In genomic region chr19:12884926-12885748, GRCh38 we compare ENCODE assay signal across 8 cellular contexts. TPM values are rescaled to one million over a fixed set of nuclear protein-coding genes. Genes with fewer than 3 reads are reported as not detected.
A peak's percentile ranks its signal among the peaks of the same experiment; 100 is the strongest.
DNase-seq lines count a peak whose midpoint lies in the region; ATAC-seq and TF ChIP-seq lines count a peak whose summit lies in the region.

No MANE protein-coding gene starts in this region.

- H3K27me3 ChIP-seq in AG04450 (ENCODE audit: control insufficient read depth, insufficient read depth, low read length) (peaks cover 33% of the 10 kb centered on the region), esophagus (ENCODE audit: control insufficient read depth in 1 of 2, insufficient read depth in 2 of 2, low read length in 2 of 2) (no peaks in the 10 kb centered on the region)
- H3K27me3 ChIP-seq in naive thymus-derived CD4-positive, alpha-beta T cell (ENCODE audit: control insufficient read depth in 2 of 2, insufficient read depth in 2 of 2, low read length in 2 of 2), result no peaks in the 10 kb centered on the region

- DNase-seq in AG04450 (ENCODE audit: low read depth, low spot score) (no peak), NCI-H748 treated with DMSO at 0.1 percent for 48 hours (lab: John Stamatoyannopoulos, UW) (peak; percentile 66)
- peak; percentile 96 for DNase-seq in activated CD8-positive, alpha-beta memory T cell treated with anti-CD3 and anti-CD28 coated beads, Interleukin-2, amount 50 U/mL, for 48 hours
- peak; percentile 76 to 90 (median 88) for DNase-seq in naive thymus-derived CD4-positive, alpha-beta T cell
- DNase-seq in stimulated activated naive B cell treated with anti-CD40 and anti-IgM and Interleukin-4, amounts not matched to agents 10 μg/mL and 1 μg/mL and 100 μg/mL, for 72 hours, result peak; percentile 83

- peaks cover 0 to 6% (median 0%) of the 10 kb centered on the region in 5 donors for H3K27me3 Mint-ChIP-seq in naive thymus-derived CD4-positive, alpha-beta T cell
- H3K27me3 Mint-ChIP-seq in stimulated activated naive B cell treated with anti-CD40 and anti-IgM and Interleukin-4, amounts not matched to agents 10 μg/mL and 1 μg/mL and 100 μg/mL, for 72 hours, result no peaks in the 10 kb centered on the region

- CTCF ChIA-PET in AG04450 (lab: Charles Lee), result interaction anchor here (0.6 to 3.5 kb wide), 3 partner anchors 39 to 123 kb away, joined by 3 to 17 read pairs (median 6); no protein-coding TSS in a partner anchor
- CTCF ChIA-PET in naive thymus-derived CD4-positive, alpha-beta T cell (lab: Charles Lee), result interaction anchor here (0.6 to 5.9 kb wide), 17 partner anchors 9 to 588 kb away, joined by 3 to 42 read pairs (median 3); partner anchors contain the start of genes CALR, FARSA and SYCE2

- peaks cover 15 to 38% (median 28%) of the 10 kb centered on the region in 7 donors for H3K4me1 Mint-ChIP-seq in naive thymus-derived CD4-positive, alpha-beta T cell
- peaks cover 28 to 34% of the 10 kb centered on the region in 2 donors for H3K4me1 Mint-ChIP-seq in stimulated activated naive B cell treated with anti-CD40 and anti-IgM and Interleukin-4, amounts not matched to agents 10 μg/mL and 1 μg/mL and 100 μg/mL, for 72 hours

- H3K9me3 ChIP-seq in AG04450 (ENCODE audit: control insufficient read depth, insufficient read depth, low read length) (peaks cover 24% of the 10 kb centered on the region), esophagus (ENCODE audit: control insufficient read depth in 2 of 2, insufficient read depth in 1 of 2, low read depth in 1 of 2, low read length in 1 of 2) (peaks cover 0 to 14% of the 10 kb centered on the region in 2 donors)
- H3K9me3 ChIP-seq in naive thymus-derived CD4-positive, alpha-beta T cell (ENCODE audit: control insufficient read depth in 2 of 3, low read length in 3 of 3), result peaks cover 0 to 7% (median 0%) of the 10 kb centered on the region in 3 experiments

- peaks cover 4 to 10% of the 10 kb centered on the region in 2 donors for H3K4me1 ChIP-seq in esophagus (ENCODE audit: control insufficient read depth in 2 of 2, insufficient read depth in 2 of 2, low read length in 1 of 2)
- H3K4me1 ChIP-seq in naive thymus-derived CD4-positive, alpha-beta T cell (ENCODE audit: control insufficient read depth in 2 of 2, insufficient read depth in 2 of 2, low read length in 2 of 2), result peaks cover 6 to 11% of the 10 kb centered on the region in 2 donors

- ATAC-seq in GM21737 (IDR thresholded peaks at IDR 0.05; ENCODE audit: unreplicated experiment) (peak; percentile 39), GM19452 (IDR thresholded peaks at IDR 0.05; ENCODE audit: unreplicated experiment) (no peak)
- peak; percentile 80 for ATAC-seq in naive thymus-derived CD4-positive, alpha-beta T cell
- ATAC-seq in stimulated activated naive B cell treated with anti-CD40 and anti-IgM and Interleukin-4, amounts not matched to agents 10 μg/mL and 1 μg/mL and 100 μg/mL, for 72 hours (replicated peaks), result peak; percentile 64 to 68

- POLR2A ChIA-PET in AG04450 (lab: Yijun Ruan, JAX), result no interaction called here
- POLR2A ChIA-PET in naive thymus-derived CD4-positive, alpha-beta T cell (lab: Charles Lee), result interaction anchor here (0.7 to 1.5 kb wide), 11 partner anchors 18 to 80 kb away, joined by 3 to 9 read pairs (median 4); partner anchors contain the start of genes FARSA and GADD45GIP1

- peak overlapping the region; percentile 20; the same call in 1 of the 2 replicates for H3K4me3 ChIP-seq in AG04450 (ENCODE audit: low read depth, low read length)
- peak overlapping the region; percentile 30 to 37 for H3K4me3 ChIP-seq in esophagus (ENCODE audit: low read depth in 1 of 2, low read length in 2 of 2)
- peak overlapping the region; percentile 73 for H3K4me3 ChIP-seq in naive thymus-derived CD4-positive, alpha-beta T cell (ENCODE audit: low read length)

- 3% methylated on average over 61 to 73 of the region's 73 CpGs for WGBS in esophagus, 2 donors

- peak overlapping the region; percentile 76 to 94 (median 90) for H3K4me3 Mint-ChIP-seq in naive thymus-derived CD4-positive, alpha-beta T cell
- H3K4me3 Mint-ChIP-seq in stimulated activated naive B cell treated with anti-CD40 and anti-IgM and Interleukin-4, amounts not matched to agents 10 μg/mL and 1 μg/mL and 100 μg/mL, for 72 hours, result peak overlapping the region; percentile 87 to 90

- peak overlapping the region; percentile 73 to 91 (median 81) for H3K27ac Mint-ChIP-seq in naive thymus-derived CD4-positive, alpha-beta T cell
- peak overlapping the region; percentile 93 for H3K27ac Mint-ChIP-seq in stimulated activated naive B cell treated with anti-CD40 and anti-IgM and Interleukin-4, amounts not matched to agents 10 μg/mL and 1 μg/mL and 100 μg/mL, for 72 hours

- intact Hi-C loops in naive thymus-derived CD4-positive, alpha-beta T cell (cut with micrococcal nuclease), result loop anchor here (1.0 to 10.0 kb wide), 8 partner anchors 32 to 210 kb away; partner anchors contain the start of genes SYCE2 (in 2 of the 2), CALR (in 1 of the 2), FARSA (in 1 of the 2) and RAD23A (in 1 of the 2)

- no peak overlapping the region for H3K27ac ChIP-seq in AG04450 (ENCODE audit: low read depth, low read length)
- H3K27ac ChIP-seq in esophagus (ENCODE audit: low read depth in 2 of 2, low read length in 1 of 2), result peak overlapping the region in 1 of 2 donors; percentile 42
- H3K27ac ChIP-seq in naive thymus-derived CD4-positive, alpha-beta T cell (ENCODE audit: low read depth, low read length), result peak overlapping the region; percentile 57

- H3K36me3 ChIP-seq in esophagus (ENCODE audit: control insufficient read depth in 2 of 2, insufficient read depth in 2 of 2, low read length in 1 of 2), result no peaks in the 10 kb centered on the region
- H3K36me3 ChIP-seq in naive thymus-derived CD4-positive, alpha-beta T cell (ENCODE audit: control insufficient read depth in 2 of 3, insufficient read depth in 3 of 3, low read length in 3 of 3), result no peaks in the 10 kb centered on the region

- H3K9me3 Mint-ChIP-seq in naive thymus-derived CD4-positive, alpha-beta T cell, result peaks cover 0 to 9% (median 0%) of the 10 kb centered on the region in 11 donors
- H3K9me3 Mint-ChIP-seq in stimulated activated naive B cell treated with anti-CD40 and anti-IgM and Interleukin-4, amounts not matched to agents 10 μg/mL and 1 μg/mL and 100 μg/mL, for 72 hours, result no peaks in the 10 kb centered on the region

- TF ChIP-seq CTCF in AG04450 (IDR thresholded peaks at IDR 0.05; ENCODE audit: low read depth, low read length), result peak; percentile 54

- peaks cover 0 to 3% (median 0%) of the 10 kb centered on the region in 5 donors for H3K36me3 Mint-ChIP-seq in naive thymus-derived CD4-positive, alpha-beta T cell
- H3K36me3 Mint-ChIP-seq in stimulated activated naive B cell treated with anti-CD40 and anti-IgM and Interleukin-4, amounts not matched to agents 10 μg/mL and 1 μg/mL and 100 μg/mL, for 72 hours, result peaks cover 0 to 4% of the 10 kb centered on the region in 2 donors

RNA-seq across cellular contexts. Expression of gene KLF1, which starts 1.9 kb away (rescaled TPM):
- polyA plus RNA-seq in AG04450 (2011; rRNA removed) (not detected in 2 replicates), esophagus (not detected)
- not detected in 2 replicates for polyA minus RNA-seq in AG04450 (2011; rRNA and poly(A)+ RNA removed)
- total RNA-seq in naive thymus-derived CD4-positive, alpha-beta T cell, result under 1 TPM in 2 of 5 experiments, not detected in 3; 0.32 to 0.41 TPM
- polyA plus RNA-seq in naive thymus-derived CD4-positive, alpha-beta T cell, result not detected

RNA-seq across cellular contexts. Expression of gene DNASE2, which starts 3.9 kb away (rescaled TPM):
- 28.9 and 39.5 TPM in 2 replicates for polyA plus RNA-seq in AG04450 (2011; rRNA removed)
- 15.5 and 20.8 TPM in 2 replicates for polyA minus RNA-seq in AG04450 (2011; rRNA and poly(A)+ RNA removed)
- polyA plus RNA-seq in esophagus, result 10 to 100 TPM in 1 of 2 donors, 1 to 10 TPM in 1; 7.8 to 15.9 TPM
- 10 to 100 TPM; 14.2 to 29.9 (median 28.1) TPM for total RNA-seq in naive thymus-derived CD4-positive, alpha-beta T cell
- polyA plus RNA-seq in naive thymus-derived CD4-positive, alpha-beta T cell, result 10 to 100 TPM; 43.6 to 52.9 TPM

RNA-seq across cellular contexts. Expression of gene GCDH, which starts 5.8 kb away (rescaled TPM):
- polyA plus RNA-seq in AG04450 (2011; rRNA removed) (11.4 and 14.0 TPM in 2 replicates), esophagus (10 to 100 TPM; 14.3 to 21.0 TPM)
- polyA minus RNA-seq in AG04450 (2011; rRNA and poly(A)+ RNA removed), result 8.3 and 12.7 TPM in 2 replicates
- total RNA-seq in naive thymus-derived CD4-positive, alpha-beta T cell, result 10 to 100 TPM; 40.1 to 74.2 (median 54.5) TPM
- polyA plus RNA-seq in naive thymus-derived CD4-positive, alpha-beta T cell, result 10 to 100 TPM; 22.0 to 23.2 TPM

RNA-seq across cellular contexts. Expression of gene SYCE2, which starts 34.0 kb away (rescaled TPM):
- polyA plus RNA-seq in AG04450 (2011; rRNA removed) (not detected in 2 replicates), esophagus (under 1 TPM; 0.20 to 0.59 TPM)
- not detected in 2 replicates for polyA minus RNA-seq in AG04450 (2011; rRNA and poly(A)+ RNA removed)
- 1 to 10 TPM in 3 of 5 experiments, under 1 TPM in 1, not detected in 1; 0.78 to 3.3 (median 2.3) TPM for total RNA-seq in naive thymus-derived CD4-positive, alpha-beta T cell
- polyA plus RNA-seq in naive thymus-derived CD4-positive, alpha-beta T cell, result 1 to 10 TPM in 1 of 2 donors, not detected in 1; 1.4 TPM

RNA-seq across cellular contexts. Expression of gene MAST1, which starts 46.8 kb away (rescaled TPM):
- polyA plus RNA-seq in AG04450 (2011; rRNA removed), result 0.47 and 0.52 TPM in 2 replicates
- polyA minus RNA-seq in AG04450 (2011; rRNA and poly(A)+ RNA removed), result 2.0 TPM in 1 of 2 replicates, not detected in the other
- under 1 TPM; 0.18 to 0.22 TPM for polyA plus RNA-seq in esophagus
- total RNA-seq in naive thymus-derived CD4-positive, alpha-beta T cell, result under 1 TPM in 4 of 5 experiments, not detected in 1; 0.51 to 0.93 (median 0.71) TPM
- 1 to 10 TPM in 1 of 2 donors, under 1 TPM in 1; 0.70 to 3.5 TPM for polyA plus RNA-seq in naive thymus-derived CD4-positive, alpha-beta T cell

Comparison
In these comparisons a context has a peak if more than half of its experiments do, and no peak if none do; other contexts are left out.
1. H3K4me3 ChIP-seq: peak in every context shown above with its lines; median percentile 73 in naive thymus-derived CD4-positive, alpha-beta T cell; 34 in esophagus; 20 in AG04450.